ENCODE assay signal across 14 cellular contexts in the genomic region with DNA sequence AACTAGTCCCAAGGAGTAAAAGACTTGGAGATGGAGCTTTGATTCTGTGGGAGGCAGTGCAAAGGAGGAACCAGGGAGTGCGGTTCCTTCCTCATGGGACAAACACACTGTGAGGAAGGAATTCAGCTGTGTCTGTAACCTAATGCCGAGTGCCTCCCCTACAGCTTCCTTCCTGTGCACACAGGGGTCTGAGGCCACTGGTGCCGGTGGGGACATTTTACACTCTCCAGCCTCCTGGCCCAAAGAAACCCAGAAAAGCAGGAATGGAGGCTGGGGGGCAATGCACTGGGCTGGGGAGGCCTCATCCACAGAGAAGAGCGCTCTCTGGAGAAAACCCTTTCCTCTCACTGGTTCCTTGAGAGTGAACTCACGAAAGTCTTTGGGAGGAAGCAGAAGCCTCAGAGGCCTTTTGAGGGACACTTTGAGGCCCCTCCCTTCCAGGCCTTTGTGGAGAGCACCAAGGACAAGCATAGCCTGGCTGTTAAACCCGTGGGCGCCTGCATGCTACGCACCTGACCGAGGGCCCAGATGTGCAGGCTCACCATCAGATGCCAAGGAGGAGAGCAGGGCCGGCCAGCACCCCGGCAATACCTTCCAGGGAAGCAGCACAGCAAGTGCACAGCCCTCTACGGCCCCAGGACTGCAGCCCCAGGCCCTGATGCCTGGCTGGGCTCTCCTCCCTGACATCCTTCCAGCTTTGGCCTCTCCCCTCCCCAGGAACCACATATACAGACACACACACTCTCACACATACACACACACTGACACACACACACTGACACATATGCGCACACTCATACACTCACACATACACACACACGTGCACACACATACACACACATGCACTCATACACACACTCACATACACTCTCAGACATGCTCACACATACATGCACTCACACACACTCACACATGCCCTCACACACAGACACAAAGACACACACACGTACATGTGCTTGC. TPM values are rescaled to one million over a fixed set of nuclear protein-coding genes. Genes with fewer than 3 reads are reported as not detected.
DNase-seq lines count a peak whose midpoint lies in the region; ATAC-seq, FAIRE-seq and TF ChIP-seq lines count a peak whose summit lies in the region.
"Had no signal": no experiment of that assay in that cellular context is flagged by ENCODE, and none has a peak within 500 bp of the region (broad histone marks: within the 10 kb centered on the region; RNA-seq: fewer than 3 reads in every experiment).

No MANE protein-coding gene starts in this region.

- ATAC-seq in stimulated activated naive CD8-positive, alpha-beta T cell treated with anti-CD3 and anti-CD28 coated beads, Interleukin-15, Interleukin-2, amounts not matched to agents 100 U/mL and 50 U/mL, for 24 hours, result no peak
- ATAC-seq in GM12878 (no peak), GM21723 (IDR thresholded peaks at IDR 0.05; ENCODE audit: unreplicated experiment) (no peak), left colon (no peak)
- ATAC-seq in activated CD8-positive, alpha-beta memory T cell treated with anti-CD3 and anti-CD28 coated beads, Interleukin-2, amount 10 ng/mL, durations not matched to agents 7 days and 5 days, result no peak

- no peak for DNase-seq in stimulated activated naive CD8-positive, alpha-beta T cell treated with anti-CD3 and anti-CD28 coated beads, Interleukin-15, Interleukin-2, amounts not matched to agents 100 U/mL and 50 U/mL, for 24 hours
- DNase-seq in GM12878 (ENCODE audit: low read depth, low spot score) (no peak), mesothelial cell of epicardium (ENCODE audit: low spot score in 2 of 2, unreplicated experiment in 2 of 2) (no peak), left colon (no peak)
- no peak for DNase-seq in CD4-positive, alpha-beta memory T cell
- no peak for DNase-seq in activated CD8-positive, alpha-beta memory T cell treated with anti-CD3 and anti-CD28 coated beads, Interleukin-2, amount 10 ng/mL, durations not matched to agents 7 days and 5 days
- DNase-seq: cerebellar nuclear complex, HCEC 1CT, NCI-H226 had no signal

- peak overlapping the region; percentile 2 for H3K27ac Mint-ChIP-seq in stimulated activated naive CD8-positive, alpha-beta T cell treated with anti-CD3 and anti-CD28 coated beads, Interleukin-15, Interleukin-2, amounts not matched to agents 100 ng/mL and 50 ng/mL, for 24 hours
- H3K27ac Mint-ChIP-seq in mesothelial cell of epicardium, result peak overlapping the region; percentile 10
- peak overlapping the region in 1 of 7 donors; percentile 78 for H3K27ac Mint-ChIP-seq in CD4-positive, alpha-beta memory T cell
- H3K27ac Mint-ChIP-seq in activated CD8-positive, alpha-beta memory T cell treated with anti-CD3 and anti-CD28 coated beads, Interleukin-2, amount 10 ng/mL, durations not matched to agents 7 days and 5 days, result no peak overlapping the region

- H3K36me3 ChIP-seq in GM12878 (ENCODE audit: control insufficient read depth in 2 of 2, insufficient read depth in 2 of 2, low read length in 1 of 2), result no peaks in the 10 kb centered on the region
- H3K36me3 ChIP-seq in CD4-positive, alpha-beta memory T cell (ENCODE audit: insufficient read depth, low read length), result no peaks in the 10 kb centered on the region
- H3K36me3 ChIP-seq: pancreas, thoracic aorta had no signal

- RAD21 ChIA-PET in GM12878 (lab: Charles Lee; ENCODE audit: unreplicated experiment), result no interaction called here

- FAIRE-seq in GM12878 (lab: Jason Lieb, UNC), result no peak
- FAIRE-seq: pancreas had no signal

- no peaks in the 10 kb centered on the region for H3K27me3 ChIP-seq in GM12878 (replicated peaks in 1 of 2; ENCODE audit: control insufficient read depth in 2 of 2, insufficient read depth in 2 of 2, low read length in 1 of 2)
- H3K27me3 ChIP-seq in CD4-positive, alpha-beta memory T cell (ENCODE audit: insufficient read depth, low read length), result no peaks in the 10 kb centered on the region
- H3K27me3 ChIP-seq: pancreas had no signal

- CTCF ChIA-PET in GM12878 (lab: Yijun Ruan, JAX), result no interaction called here
- CTCF ChIA-PET in CD4-positive, alpha-beta memory T cell (lab: Charles Lee; ENCODE audit: partially characterized antibody), result interaction anchor here (0.7 kb wide), 1 partner anchor 52 kb away, joined by 3 read pairs; a partner anchor contains a TSS
- CTCF ChIA-PET in activated CD8-positive, alpha-beta memory T cell treated with anti-CD3 and anti-CD28 coated beads, Interleukin-2, amount 10 ng/mL, durations not matched to agents 7 days and 5 days (lab: Charles Lee), result interaction anchor here (1.1 to 1.3 kb wide), 2 partner anchors 15 to 20 kb away, joined by 3 to 4 read pairs; no protein-coding TSS in a partner anchor

- H3K4me1 ChIP-seq in GM12878 (ENCODE audit: control insufficient read depth, insufficient read depth, low read length), result peaks cover 11% of the 10 kb centered on the region
- peaks cover 8% of the 10 kb centered on the region for H3K4me1 ChIP-seq in CD4-positive, alpha-beta memory T cell (ENCODE audit: insufficient read depth, low read length)

- H3K27ac ChIP-seq in GM12878 (ENCODE audit: control insufficient read depth, insufficient read depth), result no peak overlapping the region
- H3K27ac ChIP-seq in CD4-positive, alpha-beta memory T cell (ENCODE audit: low read depth, low read length), result no peak overlapping the region
- H3K27ac ChIP-seq: KMS-11, pancreas, thoracic aorta had no signal

- intact Hi-C loops in GM12878 (cut with micrococcal nuclease; ENCODE audit: unreplicated experiment), result no loop called here
- intact Hi-C loops in CD4-positive, alpha-beta memory T cell (cut with micrococcal nuclease), result no loop called here
- intact Hi-C loops in left colon (cut with DNase I, micrococcal nuclease), result no loop called here

- TF ChIP-seq POLR2A in GM12878 (IDR thresholded peaks at IDR 0.05; ENCODE audit: low read depth, low read length), result no peak

- no peaks in the 10 kb centered on the region for H3K9me3 ChIP-seq in GM12878 (replicated peaks; ENCODE audit: control insufficient read depth, insufficient read depth, low read length)
- no peaks in the 10 kb centered on the region for H3K9me3 ChIP-seq in CD4-positive, alpha-beta memory T cell (ENCODE audit: control insufficient read depth in 1 of 2, low read length in 2 of 2)
- H3K9me3 ChIP-seq: pancreas, thoracic aorta had no signal

- SMC1A ChIA-PET in GM12878 (lab: Charles Lee; ENCODE audit: uncharacterized antibody, unreplicated experiment), result interaction anchor here (0.8 to 1.1 kb wide), 2 partner anchors 10 to 13 kb away, joined by 3 to 4 read pairs; no protein-coding TSS in a partner anchor

- in situ Hi-C loops in GM12878 (cut with MboI), result no loop called here

- TF ChIP-seq CTCF in GM12878 (IDR thresholded peaks at IDR 0.05 in 2 of 3, conservative IDR thresholded peaks at IDR 0.05 in 1 of 3; ENCODE audit: control insufficient read depth in 2 of 3, extremely low read depth in 1 of 3, insufficient read depth in 1 of 3, low read depth in 3 of 3, low read length in 3 of 3), result no peak
- TF ChIP-seq CTCF in mesothelial cell of epicardium (IDR thresholded peaks at IDR 0.05; ENCODE audit: unreplicated experiment), result no peak

- 66% methylated on average over 15 of the region's 15 CpGs for WGBS in GM12878 (ENCODE audit: insufficient coverage, insufficient replicate concordance, low lambda C conversion rate, missing lambda C conversion rate)

- no peak overlapping the region for H3K4me3 Mint-ChIP-seq in stimulated activated naive CD8-positive, alpha-beta T cell treated with anti-CD3 and anti-CD28 coated beads, Interleukin-15, Interleukin-2, amounts not matched to agents 100 ng/mL and 50 ng/mL, for 24 hours
- no peak overlapping the region for H3K4me3 Mint-ChIP-seq in mesothelial cell of epicardium
- H3K4me3 Mint-ChIP-seq in CD4-positive, alpha-beta memory T cell, result peak overlapping the region in 1 of 8 donors; percentile 38
- no peak overlapping the region for H3K4me3 Mint-ChIP-seq in activated CD8-positive, alpha-beta memory T cell treated with anti-CD3 and anti-CD28 coated beads, Interleukin-2, amount 10 ng/mL, durations not matched to agents 7 days and 5 days

- peak overlapping the region; percentile 67 for H2AFZ ChIP-seq in GM12878 (ENCODE audit: control insufficient read depth, low read depth, low read length)

- H3K9ac ChIP-seq in GM12878 (ENCODE audit: control insufficient read depth, insufficient read depth, low read length), result no peak overlapping the region
- H3K9ac ChIP-seq: KMS-11 had no signal

- no peak for TF ChIP-seq RAD21 in GM12878 (IDR thresholded peaks at IDR 0.05; ENCODE audit: insufficient read depth, low read depth, low read length)

- H4K20me1 ChIP-seq in GM12878 (ENCODE audit: control insufficient read depth, insufficient read depth), result no peaks in the 10 kb centered on the region

- no peaks in the 10 kb centered on the region for H3K36me3 Mint-ChIP-seq in stimulated activated naive CD8-positive, alpha-beta T cell treated with anti-CD3 and anti-CD28 coated beads, Interleukin-15, Interleukin-2, amounts not matched to agents 100 ng/mL and 50 ng/mL, for 24 hours (ENCODE audit: low read depth)
- H3K36me3 Mint-ChIP-seq in mesothelial cell of epicardium, result no peaks in the 10 kb centered on the region
- no peaks in the 10 kb centered on the region for H3K36me3 Mint-ChIP-seq in CD4-positive, alpha-beta memory T cell
- H3K36me3 Mint-ChIP-seq in activated CD8-positive, alpha-beta memory T cell treated with anti-CD3 and anti-CD28 coated beads, Interleukin-2, amount 10 ng/mL, durations not matched to agents 7 days and 5 days, result no peaks in the 10 kb centered on the region

- H3K4me3 ChIP-seq in GM12878, result no peak overlapping the region
- no peak overlapping the region for H3K4me3 ChIP-seq in CD4-positive, alpha-beta memory T cell (ENCODE audit: low read length in 2 of 2)
- H3K4me3 ChIP-seq: pancreas, thoracic aorta had no signal

- POLR2A ChIA-PET in GM12878 (lab: Charles Lee), result interaction anchor here (0.9 to 1.9 kb wide), 2 partner anchors 13 to 15 kb away, joined by 3 to 9 read pairs; no protein-coding TSS in a partner anchor
- POLR2A ChIA-PET in CD4-positive, alpha-beta memory T cell (lab: Charles Lee; ENCODE audit: partially characterized antibody), result interaction anchor here (0.5 kb wide), 1 partner anchor 59 kb away, joined by 3 read pairs; no protein-coding TSS in a partner anchor

- no peaks in the 10 kb centered on the region for H3K9me3 Mint-ChIP-seq in stimulated activated naive CD8-positive, alpha-beta T cell treated with anti-CD3 and anti-CD28 coated beads, Interleukin-15, Interleukin-2, amounts not matched to agents 100 ng/mL and 50 ng/mL, for 24 hours
- H3K9me3 Mint-ChIP-seq in mesothelial cell of epicardium, result no peaks in the 10 kb centered on the region
- no peaks in the 10 kb centered on the region for H3K9me3 Mint-ChIP-seq in CD4-positive, alpha-beta memory T cell
- no peaks in the 10 kb centered on the region for H3K9me3 Mint-ChIP-seq in activated CD8-positive, alpha-beta memory T cell treated with anti-CD3 and anti-CD28 coated beads, Interleukin-2, amount 10 ng/mL, durations not matched to agents 7 days and 5 days (ENCODE audit: low read depth)

- TF ChIP-seq EP300 in GM12878 (IDR thresholded peaks at IDR 0.05; ENCODE audit: borderline replicate concordance in 1 of 2, control insufficient read depth in 1 of 2, low read depth in 2 of 2, low read length in 2 of 2), result no peak

- H3K27me3 Mint-ChIP-seq in stimulated activated naive CD8-positive, alpha-beta T cell treated with anti-CD3 and anti-CD28 coated beads, Interleukin-15, Interleukin-2, amounts not matched to agents 100 ng/mL and 50 ng/mL, for 24 hours, result no peaks in the 10 kb centered on the region
- H3K27me3 Mint-ChIP-seq in mesothelial cell of epicardium (ENCODE audit: low read depth), result no peaks in the 10 kb centered on the region
- H3K27me3 Mint-ChIP-seq in CD4-positive, alpha-beta memory T cell, result no peaks in the 10 kb centered on the region
- no peaks in the 10 kb centered on the region for H3K27me3 Mint-ChIP-seq in activated CD8-positive, alpha-beta memory T cell treated with anti-CD3 and anti-CD28 coated beads, Interleukin-2, amount 10 ng/mL, durations not matched to agents 7 days and 5 days

- peaks cover 50% of the 10 kb centered on the region for H3K4me1 Mint-ChIP-seq in stimulated activated naive CD8-positive, alpha-beta T cell treated with anti-CD3 and anti-CD28 coated beads, Interleukin-15, Interleukin-2, amounts not matched to agents 100 ng/mL and 50 ng/mL, for 24 hours (ENCODE audit: low read depth)
- H3K4me1 Mint-ChIP-seq in mesothelial cell of epicardium, result peaks cover 33% of the 10 kb centered on the region
- H3K4me1 Mint-ChIP-seq in CD4-positive, alpha-beta memory T cell, result peaks cover 9 to 12% (median 10%) of the 10 kb centered on the region in 4 donors
- H3K4me1 Mint-ChIP-seq in activated CD8-positive, alpha-beta memory T cell treated with anti-CD3 and anti-CD28 coated beads, Interleukin-2, amount 10 ng/mL, durations not matched to agents 7 days and 5 days, result peaks cover 25% of the 10 kb centered on the region

- no peaks in the 10 kb centered on the region for H3K79me2 ChIP-seq in GM12878 (ENCODE audit: control insufficient read depth, insufficient read depth, low read length)

- BruUV-seq in GM12878 (replicated peaks; lab: Mats Ljungman, UMichigan), result no TSS peak

- no peak overlapping the region; the same call in 1 of the 2 replicates for H3K4me2 ChIP-seq in GM12878 (ENCODE audit: control insufficient read depth, insufficient read depth)
- H3K4me2 ChIP-seq: KMS-11 had no signal

RNA-seq across cellular contexts. Expression of a gene that starts 52.0 kb away (rescaled TPM):
- 374 and 384 TPM in 2 replicates for total RNA-seq in GM12878 (2013; cell fraction: nucleolus; rRNA removed)
- 383 and 419 TPM in 2 replicates for total RNA-seq in GM12878 (2014; rRNA removed)
- 278 and 281 TPM in 2 replicates for total RNA-seq in GM12878 (2014; rRNA removed; fragmentation: Illumina TruSeq; extraction: Trizol)
- total RNA-seq in GM12878 (2021), result 303 and 309 TPM in 2 replicates
- 104 TPM for polyA plus RNA-seq in GM12878 (2011; ENCODE audit: low read depth)
- polyA plus RNA-seq in GM12878 (2011; rRNA removed), result 149 and 274 TPM in 2 replicates
- 327 and 351 TPM in 2 replicates for polyA plus RNA-seq in GM12878 (2011; cell fraction: cytosol; rRNA removed)
- 803 and 908 TPM in 2 replicates for polyA plus RNA-seq in GM12878 (2011; cell fraction: nucleus; rRNA removed)
- 177 and 183 TPM in 2 replicates for polyA plus RNA-seq in GM12878 (2012)
- 218 and 275 TPM in 2 replicates for polyA plus RNA-seq in GM12878 (2014; fragmentation: Illumina TruSeq; extraction: Trizol)
- polyA plus RNA-seq in GM12878 (2014; fragmentation: Nextera tagmentation; extraction: Ambion mirVana), result 100 to 1,000 TPM; 123 to 159 TPM
- polyA plus RNA-seq in GM12878 (2014; rRNA removed), result 259 and 331 TPM in 2 replicates
- polyA plus RNA-seq in GM12878 (2016; fragmentation: Nextera tagmentation; extraction: Ambion mirVana), result 100 to 1,000 TPM; 187 to 200 TPM
- 500 and 595 TPM in 2 replicates for polyA minus RNA-seq in GM12878 (2011; rRNA and poly(A)+ RNA removed)
- 230 and 243 TPM in 2 replicates for polyA minus RNA-seq in GM12878 (2011; cell fraction: cytosol; rRNA and poly(A)+ RNA removed)
- 702 and 1,107 TPM in 2 replicates for polyA minus RNA-seq in GM12878 (2011; cell fraction: nucleus; rRNA and poly(A)+ RNA removed)
- 196 to 218 TPM (median 205 TPM) in 3 replicates for total RNA-seq in mesothelial cell of epicardium
- 100 to 1,000 TPM; 119 to 120 TPM for total RNA-seq in CD4-positive, alpha-beta memory T cell
- 100 to 1,000 TPM; 334 to 833 TPM for polyA plus RNA-seq in CD4-positive, alpha-beta memory T cell
- total RNA-seq in activated CD8-positive, alpha-beta memory T cell treated with anti-CD3 and anti-CD28 coated beads, Interleukin-2, amount 10 ng/mL, durations not matched to agents 7 days and 5 days, result 100 to 1,000 TPM in 1 of 2 experiments, 10 to 100 TPM in 1; 82.9 to 245 TPM
- total RNA-seq in left colon, result 100 to 1,000 TPM; 150 to 193 TPM
